Comparison of ENCODE assay signal across 8 cellular contexts in the genomic region with DNA sequence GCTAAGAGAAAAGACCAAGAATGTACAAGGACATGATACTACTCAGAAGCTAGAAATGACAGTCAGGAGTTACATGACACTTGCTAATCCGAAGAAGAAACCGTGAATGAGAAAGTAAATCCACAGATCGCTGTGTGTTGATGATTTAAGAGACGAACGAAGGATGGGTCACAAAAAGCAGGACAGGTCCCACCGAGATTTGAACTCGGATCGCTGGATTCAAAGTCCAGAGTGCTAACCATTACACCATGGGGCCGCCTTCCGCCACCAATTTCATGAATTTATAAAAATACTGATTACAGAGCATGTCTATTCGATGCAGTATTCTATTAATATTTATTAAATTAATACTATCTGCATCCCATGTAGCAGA. TPM values are rescaled to one million over a fixed set of nuclear protein-coding genes. Genes with fewer than 3 reads are reported as not detected.
A peak's percentile ranks its signal among the peaks of the same experiment; 100 is the strongest.
DNase-seq lines count a peak whose midpoint lies in the region; TF ChIP-seq lines count a peak whose summit lies in the region.

No MANE protein-coding gene starts in this region.

- H3K4me1 ChIP-seq in osteoblast (ENCODE audit: insufficient read depth, low read length): peaks cover 19% of the 10 kb centered on the region

- no peaks in the 10 kb centered on the region for H3K9me3 Mint-ChIP-seq in T-helper 1 cell treated with Interleukin-12 subunit alpha and Interleukin-12 subunit beta and Interleukin-4 antibody, amounts not matched to agents 30 μg/mL and 1 μg/mL, for 36 hours

- TF ChIP-seq CTCF in AG10803 (conservative IDR thresholded peaks at IDR 0.05; ENCODE audit: low read length) (no peak), HFF-Myc (IDR thresholded peaks at IDR 0.05; ENCODE audit: low read depth, low read length, missing control alignments) (no peak), osteoblast (IDR thresholded peaks at IDR 0.05; ENCODE audit: extremely low read depth, low read depth, low read length) (no peak), GM13976 (IDR thresholded peaks at IDR 0.05; ENCODE audit: borderline replicate concordance, control extremely low read depth, extremely low read depth, insufficient read depth, missing control alignments) (no peak)

- in situ Hi-C loops in GM13976 (cut with MboI; ENCODE audit: low sequenced_read_pairs, unreplicated experiment): no loop called here

- H3K9me3 ChIP-seq in osteoblast (ENCODE audit: low read depth, low read length): no peaks in the 10 kb centered on the region

- no peaks in the 10 kb centered on the region for H4K20me1 ChIP-seq in osteoblast (ENCODE audit: insufficient read depth, low read length)

- H3K27ac Mint-ChIP-seq in T-helper 1 cell treated with Interleukin-12 subunit alpha and Interleukin-12 subunit beta and Interleukin-4 antibody, amounts not matched to agents 30 μg/mL and 1 μg/mL, for 36 hours: peak overlapping the region; percentile 84

- no peak overlapping the region for H3K27ac ChIP-seq in osteoblast (ENCODE audit: low read depth, low read length)

- no peaks in the 10 kb centered on the region for H3K36me3 ChIP-seq in osteoblast (ENCODE audit: insufficient read depth, low read length)

- H3K79me2 ChIP-seq in osteoblast (ENCODE audit: insufficient read depth, low read length): no peaks in the 10 kb centered on the region

- H3K4me3 Mint-ChIP-seq in T-helper 1 cell treated with Interleukin-12 subunit alpha and Interleukin-12 subunit beta and Interleukin-4 antibody, amounts not matched to agents 30 μg/mL and 1 μg/mL, for 36 hours: peak overlapping the region; percentile 38

- H3K4me3 ChIP-seq in AG10803 (ENCODE audit: low read length) (no peak overlapping the region), HFF-Myc (replicated peaks; ENCODE audit: low read depth, low read length) (peak overlapping the region; percentile 57), osteoblast (ENCODE audit: insufficient read depth, low read length) (peak overlapping the region; percentile 75)

- H3K4me1 Mint-ChIP-seq in T-helper 1 cell treated with Interleukin-12 subunit alpha and Interleukin-12 subunit beta and Interleukin-4 antibody, amounts not matched to agents 30 μg/mL and 1 μg/mL, for 36 hours (ENCODE audit: low read depth): peaks cover 46% of the 10 kb centered on the region

- H3K27me3 Mint-ChIP-seq in T-helper 1 cell treated with Interleukin-12 subunit alpha and Interleukin-12 subunit beta and Interleukin-4 antibody, amounts not matched to agents 30 μg/mL and 1 μg/mL, for 36 hours (ENCODE audit: low read depth): no peaks in the 10 kb centered on the region

- no peaks in the 10 kb centered on the region for H3K27me3 ChIP-seq in osteoblast (ENCODE audit: insufficient read depth, low read length)

- DNase-seq in AG10803 (ENCODE audit: low read depth) (peak; percentile 48), HFF-Myc (ENCODE audit: extremely low read depth, low read depth) (no peak), osteoblast (ENCODE audit: insufficient read length, low spot score, missing footprints) (no peak), D341Med (ENCODE audit: low spot score) (no peak), GM13976 (ENCODE audit: low spot score) (no peak), NCI-H1048 (lab: John Stamatoyannopoulos, UW) (no peak)
- DNase-seq in effector CD8-positive, alpha-beta T cell (lab: John Stamatoyannopoulos, UW): peak; percentile 16

- H3K36me3 Mint-ChIP-seq in T-helper 1 cell treated with Interleukin-12 subunit alpha and Interleukin-12 subunit beta and Interleukin-4 antibody, amounts not matched to agents 30 μg/mL and 1 μg/mL, for 36 hours (ENCODE audit: low read depth): peaks cover 5% of the 10 kb centered on the region

- H2AFZ ChIP-seq in osteoblast (ENCODE audit: low read length): no peak overlapping the region

- peak overlapping the region; percentile 83 for H3K4me2 ChIP-seq in osteoblast (ENCODE audit: insufficient read depth, low read length)

RNA-seq across cellular contexts. Expression of gene BTN3A2, which starts 54.0 kb away (rescaled TPM):
- 24.2 and 25.0 TPM in 2 replicates for total RNA-seq in osteoblast

Comparison
In these comparisons a context has a peak if more than half of its experiments do, and no peak if none do; other contexts are left out.
1. DNase-seq: peak in AG10803 (single experiment) and effector CD8-positive, alpha-beta T cell (single experiment); none in HFF-Myc (single experiment), osteoblast (single experiment), D341Med (single experiment), GM13976 (single experiment) and NCI-H1048 (single experiment).